Comparison of ENCODE assay signal across 24 cellular contexts in the genomic region with DNA sequence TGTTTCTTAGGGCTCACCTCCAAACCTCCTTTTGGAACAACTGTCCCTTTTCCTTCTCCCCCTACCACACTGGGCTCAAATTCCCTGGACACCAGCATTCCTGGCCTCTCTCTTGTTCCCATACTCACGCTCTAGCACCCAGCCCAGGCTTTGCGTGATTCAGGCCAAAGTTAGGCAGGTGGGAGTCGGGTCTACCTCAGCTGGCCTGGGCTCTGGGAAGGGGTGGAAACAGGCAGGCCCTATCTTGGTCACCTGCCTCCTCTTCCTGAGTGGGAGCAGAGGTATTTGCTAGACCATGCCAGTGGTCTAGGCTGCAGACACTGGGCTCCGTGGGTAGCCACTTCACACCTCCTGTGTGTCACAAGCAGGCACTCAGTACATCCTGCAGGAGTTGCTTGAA.
A peak's percentile ranks its signal among the peaks of the same experiment; 100 is the strongest.
DNase-seq lines count a peak whose midpoint lies in the region; ATAC-seq and TF ChIP-seq lines count a peak whose summit lies in the region.
"Had no signal": no experiment of that assay in that cellular context is flagged by ENCODE, and none has a peak within 500 bp of the region (broad histone marks: within the 10 kb centered on the region; RNA-seq: fewer than 3 reads in every experiment).

No MANE protein-coding gene starts in this region.

- H3K27me3 ChIP-seq in esophagus muscularis mucosa (no peaks in the 10 kb centered on the region), mesendoderm (ENCODE audit: insufficient read depth, low read length, poor library complexity) (no peaks in the 10 kb centered on the region), vagina (no peaks in the 10 kb centered on the region), colonic mucosa (no peaks in the 10 kb centered on the region)
- H3K27me3 ChIP-seq: BE2C, BLaER1 had no signal

- 61% methylated on average over 4 of the region's 4 CpGs for WGBS in esophagus muscularis mucosa
- WGBS in mesendoderm (ENCODE audit: extremely low coverage, insufficient coverage, low lambda C conversion rate): no CpG with 5 or more reads among the region's 4 CpGs

- H3K23ac ChIP-seq in mesendoderm (ENCODE audit: low read length): no peak overlapping the region

- no peak for ATAC-seq in GM21515 (IDR thresholded peaks at IDR 0.05; ENCODE audit: unreplicated experiment)
- ATAC-seq: A549, GM12878 had no signal

- no peaks in the 10 kb centered on the region for H3K79me1 ChIP-seq in mesendoderm (ENCODE audit: low read length)

- no peak overlapping the region for H4K5ac ChIP-seq in mesendoderm (ENCODE audit: low read length)

- H3K27ac ChIP-seq in coronary artery: no peak overlapping the region
- no peak overlapping the region for H3K27ac ChIP-seq in esophagus muscularis mucosa (replicated peaks in 1 of 4)
- H3K27ac ChIP-seq in mesendoderm (ENCODE audit: low read depth, low read length): no peak overlapping the region
- no peak overlapping the region for H3K27ac ChIP-seq in vagina
- H3K27ac ChIP-seq in colonic mucosa: no peak overlapping the region
- H3K27ac ChIP-seq: 22Rv1, A549, BLaER1 had no signal

- H3K4me2 ChIP-seq in mesendoderm (ENCODE audit: low read length): no peak overlapping the region
- H3K4me2 ChIP-seq: A549, BLaER1 had no signal

- no peak for TF ChIP-seq EP300 in esophagus muscularis mucosa (IDR thresholded peaks at IDR 0.05)

- DNase-seq in coronary artery (ENCODE audit: low spot score): peak; percentile 22
- DNase-seq in esophagus muscularis mucosa (ENCODE audit: extremely low spot score): peak; percentile 26
- peak; percentile 1 for DNase-seq in mesendoderm
- peak; percentile 79 for DNase-seq in vagina (ENCODE audit: extremely low spot score in 2 of 2)
- no peak for DNase-seq in colonic mucosa
- DNase-seq in HuH-7 (ENCODE audit: low spot score): no peak
- DNase-seq: BE2C; C1 segment of cervical spinal cord; CD4-positive, alpha-beta memory T cell; CD4-positive, CD25-positive, alpha-beta regulatory T cell; CD8-positive, alpha-beta memory T cell; COR-L47; DMS 273 treated with DMSO at 0.1 percent for 48 hours; DMS153; DMS53; DMS79; DND-41; EL; GDM1 had no signal

- peaks cover 0 to 5% (median 0%) of the 10 kb centered on the region in 4 donors for H3K4me1 ChIP-seq in esophagus muscularis mucosa
- H3K4me1 ChIP-seq in mesendoderm (ENCODE audit: control insufficient read depth, low read depth, low read length): no peaks in the 10 kb centered on the region
- no peaks in the 10 kb centered on the region for H3K4me1 ChIP-seq in vagina
- H3K4me1 ChIP-seq in colonic mucosa: no peaks in the 10 kb centered on the region
- H3K4me1 ChIP-seq: BE2C, BLaER1 had no signal

- no peak overlapping the region for H4K8ac ChIP-seq in mesendoderm (ENCODE audit: low read depth, low read length)

- no peak overlapping the region for H2BK120ac ChIP-seq in mesendoderm (ENCODE audit: low read depth, low read length)

- H3K79me2 ChIP-seq in mesendoderm (ENCODE audit: control insufficient read depth, insufficient read depth, low read length): no peaks in the 10 kb centered on the region

- H3K4ac ChIP-seq in mesendoderm (ENCODE audit: low read depth, low read length): no peak overlapping the region

- H3K36me3 ChIP-seq in esophagus muscularis mucosa: no peaks in the 10 kb centered on the region
- H3K36me3 ChIP-seq in mesendoderm (ENCODE audit: control insufficient read depth, insufficient read depth, low read length): no peaks in the 10 kb centered on the region
- H3K36me3 ChIP-seq in vagina: no peaks in the 10 kb centered on the region
- no peaks in the 10 kb centered on the region for H3K36me3 ChIP-seq in colonic mucosa
- H3K36me3 ChIP-seq: BE2C, BLaER1 had no signal

- H3K4me3 ChIP-seq in coronary artery: no peak overlapping the region
- H3K4me3 ChIP-seq in esophagus muscularis mucosa: no peak overlapping the region
- no peak overlapping the region for H3K4me3 ChIP-seq in mesendoderm (ENCODE audit: low read length)
- H3K4me3 ChIP-seq in vagina: no peak overlapping the region
- no peak overlapping the region for H3K4me3 ChIP-seq in colonic mucosa
- H3K4me3 ChIP-seq: A549, BLaER1, GM12878 had no signal

- no peak overlapping the region for H2BK15ac ChIP-seq in mesendoderm (replicated peaks; ENCODE audit: low read depth)

- no peak overlapping the region for H3K56ac ChIP-seq in mesendoderm (ENCODE audit: low read length)

- no peak overlapping the region for H2BK5ac ChIP-seq in mesendoderm (ENCODE audit: low read length)

- intact Hi-C loops in esophagus muscularis mucosa (cut with DNase I) (no loop called here), vagina (cut with DNase I) (no loop called here), colonic mucosa (cut with DNase I) (no loop called here)

- no peak for TF ChIP-seq CTCF in coronary artery (IDR thresholded peaks at IDR 0.05)
- no peak for TF ChIP-seq CTCF in esophagus muscularis mucosa (IDR thresholded peaks at IDR 0.05)
- TF ChIP-seq CTCF in vagina (IDR thresholded peaks at IDR 0.05): no peak
- no peak for TF ChIP-seq CTCF in colonic mucosa (IDR thresholded peaks at IDR 0.05)

- no peak overlapping the region for H2AK5ac ChIP-seq in mesendoderm (ENCODE audit: low read length)

- H3K9me3 ChIP-seq in esophagus muscularis mucosa (no peaks in the 10 kb centered on the region), vagina (no peaks in the 10 kb centered on the region), colonic mucosa (no peaks in the 10 kb centered on the region)
- H3K9me3 ChIP-seq: A549, BE2C, BLaER1 had no signal

- no peak overlapping the region for H3K9ac ChIP-seq in mesendoderm (ENCODE audit: low read length)
- no peak overlapping the region for H3K9ac ChIP-seq in colonic mucosa (ENCODE audit: low read depth in 2 of 2, low read length in 2 of 2)
- H3K9ac ChIP-seq: BLaER1 had no signal

- H3K18ac ChIP-seq in mesendoderm (ENCODE audit: low read length): no peak overlapping the region

- TF ChIP-seq POLR2A in esophagus muscularis mucosa (IDR thresholded peaks at IDR 0.05; ENCODE audit: low read depth) (no peak), vagina (IDR thresholded peaks at IDR 0.05) (no peak)

Comparison
In these comparisons a context has a peak if more than half of its experiments do, and no peak if none do; other contexts are left out.
1. DNase-seq: peak in coronary artery (single experiment), esophagus muscularis mucosa (single experiment), mesendoderm (single experiment) and vagina (2 of 2); none in colonic mucosa (single experiment) and HuH-7 (single experiment).